Comparison of ENCODE assay signal across 14 cellular contexts in genomic region chr9:87193925-87194380, GRCh38.
DNase-seq lines count a peak whose midpoint lies in the region; ATAC-seq and TF ChIP-seq lines count a peak whose summit lies in the region.
"Had no signal": no experiment of that assay in that cellular context is flagged by ENCODE, and none has a peak within 500 bp of the region (broad histone marks: within the 10 kb centered on the region; RNA-seq: fewer than 3 reads in every experiment).

No MANE protein-coding gene starts in this region.

- ATAC-seq in SK-N-SH treated with all-trans-retinoic acid at 6 μM for 48 hours (peak; percentile 93), GM21825 (IDR thresholded peaks at IDR 0.05; ENCODE audit: unreplicated experiment) (no peak)
- ATAC-seq: activated CD8-positive, alpha-beta memory T cell treated with anti-CD3 and anti-CD28 coated beads, Interleukin-2, amount 10 ng/mL, durations not matched to agents 7 days and 5 days; K562 had no signal

- TF ChIP-seq CTCF in fibroblast of the aortic adventitia (IDR thresholded peaks at IDR 0.05; ENCODE audit: insufficient read depth, low read length): no peak

- DNase-seq in AG20443 (ENCODE audit: low spot score) (peak; percentile 82), fibroblast of the aortic adventitia (ENCODE audit: low read depth) (peak; percentile 91), renal cortical epithelial cell (ENCODE audit: low read depth) (peak; percentile 95), GDM1 (lab: John Stamatoyannopoulos, UW) (no peak), COR-L47 (lab: John Stamatoyannopoulos, UW) (no peak), DMS53 treated with DMSO at 0.1 percent for 48 hours (lab: John Stamatoyannopoulos, UW; ENCODE audit: unreplicated experiment) (no peak)
- DNase-seq: activated CD8-positive, alpha-beta memory T cell treated with anti-CD3 and anti-CD28 coated beads, Interleukin-2, amount 10 ng/mL, durations not matched to agents 7 days and 5 days; adrenal gland; NCI-H2081 treated with DMSO at 0.1 percent for 48 hours; ovary had no signal

- no peak overlapping the region for H3K4me3 ChIP-seq in fibroblast of the aortic adventitia (ENCODE audit: low read depth, low read length)
- H3K4me3 ChIP-seq: adrenal gland; BLaER1 treated with 17β-estradiol and CSF1 and Interleukin-3, amounts not matched to agents 10 nM and 100 nM; K562; ovary had no signal

TF ChIP-seq in SK-N-SH treated with all-trans-retinoic acid at 6 μM for 48 hours, 23 proteins besides CTCF, POLR2A, EP300 and RAD21:
- TF ChIP-seq, protein P1, sequence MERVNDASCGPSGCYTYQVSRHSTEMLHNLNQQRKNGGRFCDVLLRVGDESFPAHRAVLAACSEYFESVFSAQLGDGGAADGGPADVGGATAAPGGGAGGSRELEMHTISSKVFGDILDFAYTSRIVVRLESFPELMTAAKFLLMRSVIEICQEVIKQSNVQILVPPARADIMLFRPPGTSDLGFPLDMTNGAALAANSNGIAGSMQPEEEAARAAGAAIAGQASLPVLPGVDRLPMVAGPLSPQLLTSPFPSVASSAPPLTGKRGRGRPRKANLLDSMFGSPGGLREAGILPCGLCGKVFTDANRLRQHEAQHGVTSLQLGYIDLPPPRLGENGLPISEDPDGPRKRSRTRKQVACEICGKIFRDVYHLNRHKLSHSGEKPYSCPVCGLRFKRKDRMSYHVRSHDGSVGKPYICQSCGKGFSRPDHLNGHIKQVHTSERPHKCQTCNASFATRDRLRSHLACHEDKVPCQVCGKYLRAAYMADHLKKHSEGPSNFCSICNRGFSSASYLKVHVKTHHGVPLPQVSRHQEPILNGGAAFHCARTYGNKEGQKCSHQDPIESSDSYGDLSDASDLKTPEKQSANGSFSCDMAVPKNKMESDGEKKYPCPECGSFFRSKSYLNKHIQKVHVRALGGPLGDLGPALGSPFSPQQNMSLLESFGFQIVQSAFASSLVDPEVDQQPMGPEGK (CRISPR knock-in tag; IDR thresholded peaks at IDR 0.05; ENCODE audit: borderline replicate concordance): peak; percentile 76; the same call in 1 of the 2 replicates
- peak; percentile 82; the same call in 1 of the 2 replicates for TF ChIP-seq CSRNP3 (CRISPR knock-in tag; IDR thresholded peaks at IDR 0.05)
- TF ChIP-seq ISL1 (CRISPR knock-in tag; IDR thresholded peaks at IDR 0.05): peak; percentile 92
- TF ChIP-seq ZNF565 (CRISPR knock-in tag; conservative IDR thresholded peaks at IDR 0.05; ENCODE audit: low read depth): no peak
- TF ChIP-seq ZFP3 (CRISPR knock-in tag; IDR thresholded peaks at IDR 0.05): peak; percentile 45; the same call in 1 of the 2 replicates
- TF ChIP-seq GLIS3 (CRISPR knock-in tag; IDR thresholded peaks at IDR 0.05): peak; percentile 87; the same call in 1 of the 2 replicates
- TF ChIP-seq BACH2 (CRISPR knock-in tag; IDR thresholded peaks at IDR 0.05; ENCODE audit: borderline replicate concordance): no peak
- TF ChIP-seq CREB5 (CRISPR knock-in tag; IDR thresholded peaks at IDR 0.05; ENCODE audit: low read depth): peak; percentile 67; the same call in 1 of the 2 replicates
- TF ChIP-seq ZC3H10 (CRISPR knock-in tag; IDR thresholded peaks at IDR 0.05): peak; percentile 73; the same call in 1 of the 2 replicates
- TF ChIP-seq ARNTL (CRISPR knock-in tag; IDR thresholded peaks at IDR 0.05; ENCODE audit: borderline replicate concordance, low read depth): no peak
- peak; percentile 87; the same call in 1 of the 2 replicates for TF ChIP-seq CSDC2 (CRISPR knock-in tag; IDR thresholded peaks at IDR 0.05)
- peak; percentile 49; the same call in 1 of the 2 replicates for TF ChIP-seq TCF4 (CRISPR knock-in tag; IDR thresholded peaks at IDR 0.05; ENCODE audit: borderline replicate concordance)
- no peak for TF ChIP-seq TSHZ2 (CRISPR knock-in tag; IDR thresholded peaks at IDR 0.05)
- TF ChIP-seq ZNF8 (CRISPR knock-in tag; IDR thresholded peaks at IDR 0.05): peak; percentile 39; the same call in 1 of the 2 replicates

Comparison
In these comparisons a context has a peak if more than half of its experiments do, and no peak if none do; other contexts are left out.
1. DNase-seq: peak in AG20443 (single experiment), fibroblast of the aortic adventitia (single experiment) and renal cortical epithelial cell (single experiment); none in GDM1 (single experiment), COR-L47 (single experiment) and DMS53 treated with DMSO at 0.1 percent for 48 hours (single experiment).